27 cellular contexts compared by ENCODE assay signal in genomic region chr12:66629138-66629880, GRCh38. TPM values are rescaled to one million over a fixed set of nuclear protein-coding genes. Genes with fewer than 3 reads are reported as not detected.
A peak's percentile ranks its signal among the peaks of the same experiment; 100 is the strongest.
DNase-seq lines count a peak whose midpoint lies in the region; FAIRE-seq and TF ChIP-seq lines count a peak whose summit lies in the region.
"Had no signal": no experiment of that assay in that cellular context is flagged by ENCODE, and none has a peak within 500 bp of the region (broad histone marks: within the 10 kb centered on the region; RNA-seq: fewer than 3 reads in every experiment).

No MANE protein-coding gene starts in this region.

- H3K4me3 ChIP-seq in kidney (ENCODE audit: low read length in 2 of 2) (no peak overlapping the region), mesenchymal stem cell (ENCODE audit: insufficient read depth in 1 of 2, low read depth in 1 of 2, low read length in 2 of 2) (no peak overlapping the region), Karpas-422 (ENCODE audit: low read length) (no peak overlapping the region)
- H3K4me3 ChIP-seq: dorsolateral prefrontal cortex, gastroesophageal sphincter, prostate gland, thoracic aorta, vagina had no signal

- 93% methylated on average over 4 of the region's 5 CpGs for WGBS in mesenchymal stem cell

- no peaks in the 10 kb centered on the region for H3K27me3 ChIP-seq in mesenchymal stem cell (ENCODE audit: control insufficient read depth in 1 of 2, insufficient read depth in 1 of 2, low read length in 2 of 2)
- H3K27me3 ChIP-seq in Karpas-422 (ENCODE audit: low read length) = no peaks in the 10 kb centered on the region
- H3K27me3 ChIP-seq: dorsolateral prefrontal cortex, gastroesophageal sphincter, vagina had no signal

- H3K23ac ChIP-seq in mesenchymal stem cell (ENCODE audit: low read length in 2 of 2) = no peak overlapping the region

- H3K79me1 ChIP-seq in mesenchymal stem cell (replicated peaks; ENCODE audit: low read length, poor library complexity, severe bottlenecking) = no peaks in the 10 kb centered on the region

- no peak overlapping the region for H3K4ac ChIP-seq in mesenchymal stem cell (ENCODE audit: low read depth in 1 of 2, low read length in 2 of 2)

- H4K20me1 ChIP-seq in Karpas-422 (ENCODE audit: insufficient read depth, low read depth, low read length) = no peaks in the 10 kb centered on the region

- H2BK5ac ChIP-seq in mesenchymal stem cell (ENCODE audit: low read depth, low read length, poor library complexity, severe bottlenecking) = no peak overlapping the region

- H3K9me3 ChIP-seq in kidney (ENCODE audit: control insufficient read depth in 1 of 2, low read length in 2 of 2) = no peaks in the 10 kb centered on the region
- H3K9me3 ChIP-seq in mesenchymal stem cell (ENCODE audit: control insufficient read depth, low read length) = no peaks in the 10 kb centered on the region
- no peaks in the 10 kb centered on the region for H3K9me3 ChIP-seq in Karpas-422 (ENCODE audit: low read length)
- H3K9me3 ChIP-seq: gastroesophageal sphincter, prostate gland, SK-N-SH, thoracic aorta, vagina had no signal

- DNase-seq in DMS53 treated with DMSO at 0.1 percent for 48 hours (lab: John Stamatoyannopoulos, UW; ENCODE audit: unreplicated experiment) = peak; percentile 81
- no peak for DNase-seq in kidney
- no peak for DNase-seq in mesenchymal stem cell
- DNase-seq in H4 (ENCODE audit: low spot score) = no peak
- no peak for DNase-seq in COLO668 (lab: John Stamatoyannopoulos, UW; ENCODE audit: unreplicated experiment)
- no peak for DNase-seq in SKM-1 treated with dmso at 0.1 percent for 144 hours (lab: John Stamatoyannopoulos, UW; ENCODE audit: unreplicated experiment)
- DNase-seq in Karpas-422 = no peak
- DNase-seq: activated CD4-positive, alpha-beta T cell treated with anti-CD3 and anti-CD28 coated beads, Interleukin-2, amount 10 ng/mL, durations not matched to agents 24 days and 14 days; activated gamma-delta T cell; activated naive CD8-positive, alpha-beta T cell treated with anti-CD3 and anti-CD28 coated beads, Interleukin-2, amount 10 ng/mL, durations not matched to agents 7 days and 5 days; activated T-cell treated with anti-CD3 and anti-CD28 coated beads, Interleukin-2, amount 50 U/mL, for 1 hour; dorsolateral prefrontal cortex; H9; IMR-90; mesendoderm; NCI-H1092; NCI-H187; NCI-H2227 treated with DMSO at 0.1 percent for 48 hours; SK-N-SH; T-helper 2 cell; WERI-Rb-1 had no signal

- no peak overlapping the region for H4K91ac ChIP-seq in mesenchymal stem cell (ENCODE audit: low read length)

- no peak overlapping the region for H2BK12ac ChIP-seq in mesenchymal stem cell (ENCODE audit: low read length in 2 of 2)

- H3K36me3 ChIP-seq in kidney (ENCODE audit: control insufficient read depth in 1 of 2, insufficient read depth in 2 of 2, low read length in 2 of 2) (no peaks in the 10 kb centered on the region), mesenchymal stem cell (ENCODE audit: control insufficient read depth in 1 of 2, insufficient read depth in 2 of 2, low read depth in 1 of 2, low read length in 2 of 2) (no peaks in the 10 kb centered on the region), Karpas-422 (ENCODE audit: insufficient read depth, low read length) (no peaks in the 10 kb centered on the region)
- H3K36me3 ChIP-seq: gastroesophageal sphincter, prostate gland, thoracic aorta, vagina, WERI-Rb-1 had no signal

- intact Hi-C loops in kidney (cut with DNase I) = no loop called here

- no peaks in the 10 kb centered on the region for H3K79me2 ChIP-seq in Karpas-422 (ENCODE audit: low read length)

- no peak overlapping the region for H4K8ac ChIP-seq in mesenchymal stem cell (ENCODE audit: low read length)

- no peaks in the 10 kb centered on the region for H3K9me2 ChIP-seq in Karpas-422 (replicated peaks; ENCODE audit: insufficient read depth, low read length)
- H3K9me2 ChIP-seq: SK-N-SH had no signal

- H2BK120ac ChIP-seq in mesenchymal stem cell (ENCODE audit: low read depth, low read length) = no peak overlapping the region

- no peak overlapping the region for H3K9ac ChIP-seq in kidney (ENCODE audit: low read length in 2 of 2)
- no peak overlapping the region for H3K9ac ChIP-seq in mesenchymal stem cell (ENCODE audit: low read length)
- no peak overlapping the region for H3K9ac ChIP-seq in Karpas-422 (ENCODE audit: low read length)
- H3K9ac ChIP-seq: SK-N-SH had no signal

- H3K27ac ChIP-seq in VCaP (peak overlapping the region; percentile 57), kidney (ENCODE audit: low read depth in 2 of 2, low read length in 2 of 2) (no peak overlapping the region), mesenchymal stem cell (ENCODE audit: low read length, poor library complexity, severe bottlenecking) (peak overlapping the region; percentile 66), Karpas-422 (ENCODE audit: low read length) (no peak overlapping the region)
- H3K27ac ChIP-seq: dorsolateral prefrontal cortex, gastroesophageal sphincter, prostate gland, RWPE1, thoracic aorta, vagina, WERI-Rb-1 had no signal

- no peak overlapping the region for H2AK5ac ChIP-seq in mesenchymal stem cell (ENCODE audit: low read length, severe bottlenecking)

- H3K18ac ChIP-seq in mesenchymal stem cell (ENCODE audit: low read depth in 1 of 2, low read length in 2 of 2) = no peak overlapping the region

- no peak overlapping the region for H3K14ac ChIP-seq in mesenchymal stem cell (ENCODE audit: low read length in 2 of 2)

- no peak for TF ChIP-seq CTCF in VCaP (conservative IDR thresholded peaks at IDR 0.05)
- TF ChIP-seq CTCF in kidney (IDR thresholded peaks at IDR 0.05; ENCODE audit: borderline replicate concordance, extremely low read depth, insufficient read depth) = no peak

- peak; percentile 6 for FAIRE-seq in kidney (lab: Jason Lieb, UNC)

- no peak overlapping the region for H2BK15ac ChIP-seq in mesenchymal stem cell (ENCODE audit: low read depth, poor library complexity, severe bottlenecking)

- H3K4me2 ChIP-seq in mesenchymal stem cell (ENCODE audit: low read length, poor library complexity, severe bottlenecking) (peak overlapping the region; percentile 2), Karpas-422 (ENCODE audit: low read depth, low read length, poor library complexity, severe bottlenecking) (no peak overlapping the region)
- H3K4me2 ChIP-seq: SK-N-SH had no signal

- H2AFZ ChIP-seq in mesenchymal stem cell (ENCODE audit: low read depth, low read length) (no peak overlapping the region), Karpas-422 (ENCODE audit: low read length) (no peak overlapping the region)

- H3K4me1 ChIP-seq in kidney (ENCODE audit: control insufficient read depth in 1 of 2, insufficient read depth in 1 of 2, low read depth in 1 of 2, low read length in 2 of 2) (no peaks in the 10 kb centered on the region), mesenchymal stem cell (ENCODE audit: control insufficient read depth, insufficient read depth, low read depth, low read length) (peaks cover 8% of the 10 kb centered on the region), Karpas-422 (ENCODE audit: low read length) (peaks cover 27% of the 10 kb centered on the region)
- H3K4me1 ChIP-seq: prostate gland, vagina had no signal

RNA-seq across cellular contexts. Expression of gene GRIP1, which starts 49.6 kb away (rescaled TPM):
- 18.4 TPM for total RNA-seq in kidney
- polyA plus RNA-seq in kidney (ENCODE audit: insufficient read depth, low read depth, low replicate concordance) = 3.9 TPM
- polyA plus RNA-seq in mesenchymal stem cell (2013, experiment 1 of 2) = 0.47 TPM
- polyA plus RNA-seq in mesenchymal stem cell (2013, experiment 2 of 2) = 0.97 TPM
- 0.91 and 5.7 TPM in 2 replicates for total RNA-seq in H4 (2014; rRNA removed; shearing (Covaris generic))
- 0.07 and 4.5 TPM in 2 replicates for total RNA-seq in Karpas-422 (2014; rRNA removed; shearing (Covaris generic); ENCODE audit: low replicate concordance)

Comparison
In these comparisons a context has a peak if more than half of its experiments do, and no peak if none do; other contexts are left out.
1. H3K27ac ChIP-seq: peak in VCaP (single experiment) and mesenchymal stem cell (single experiment); none in kidney (0 of 2) and Karpas-422 (single experiment).